In the genomic region with DNA sequence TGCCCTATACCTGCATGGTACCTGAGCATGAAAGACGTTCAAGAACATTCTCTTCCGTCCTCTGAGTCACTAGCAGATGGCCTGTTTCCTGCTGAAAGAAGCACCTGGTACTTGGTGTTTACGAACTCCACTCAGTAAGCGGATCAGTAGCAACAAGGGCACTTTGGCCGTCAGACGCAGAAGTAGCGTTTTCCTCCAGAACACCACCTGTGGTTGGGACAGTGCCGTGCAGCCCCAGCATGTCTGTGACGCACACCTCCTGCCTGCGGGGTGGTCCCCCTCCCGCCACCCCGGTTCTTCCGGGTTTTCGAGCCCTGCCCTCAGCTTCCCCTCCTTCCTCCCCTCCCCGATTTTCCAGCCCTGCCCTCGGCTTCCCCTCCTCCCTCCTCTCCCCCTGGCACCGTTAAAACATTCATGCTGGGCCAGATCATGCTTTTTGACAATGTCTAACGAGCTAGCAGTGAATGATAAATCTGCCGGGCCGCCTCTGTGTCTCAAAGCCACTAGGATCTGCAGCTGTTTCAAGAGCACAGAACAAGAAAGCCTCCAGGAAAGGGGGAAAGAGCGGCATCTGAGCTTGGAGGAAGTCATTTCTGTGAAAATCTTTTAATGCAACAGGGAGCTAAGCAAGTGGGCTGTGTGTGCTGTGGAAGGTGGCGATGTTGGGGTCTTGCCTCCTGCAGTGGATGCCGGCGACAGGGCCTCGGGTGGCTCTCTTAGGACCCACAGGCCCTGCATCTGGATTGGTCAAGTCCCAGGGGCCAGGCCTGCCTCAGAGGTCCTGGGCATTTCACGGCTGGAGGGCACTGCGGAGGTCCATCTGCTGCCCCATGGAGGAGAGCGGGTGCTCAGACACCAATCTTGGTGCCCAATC, we compare ENCODE assay signal across 1 cellular context.
TF ChIP-seq lines count a peak whose summit lies in the region.

No MANE protein-coding gene starts in this region.

TF ChIP-seq in GM23338, 12 proteins besides CTCF, POLR2A, EP300 and RAD21 (continued from another document):
- TF ChIP-seq, protein P1, sequence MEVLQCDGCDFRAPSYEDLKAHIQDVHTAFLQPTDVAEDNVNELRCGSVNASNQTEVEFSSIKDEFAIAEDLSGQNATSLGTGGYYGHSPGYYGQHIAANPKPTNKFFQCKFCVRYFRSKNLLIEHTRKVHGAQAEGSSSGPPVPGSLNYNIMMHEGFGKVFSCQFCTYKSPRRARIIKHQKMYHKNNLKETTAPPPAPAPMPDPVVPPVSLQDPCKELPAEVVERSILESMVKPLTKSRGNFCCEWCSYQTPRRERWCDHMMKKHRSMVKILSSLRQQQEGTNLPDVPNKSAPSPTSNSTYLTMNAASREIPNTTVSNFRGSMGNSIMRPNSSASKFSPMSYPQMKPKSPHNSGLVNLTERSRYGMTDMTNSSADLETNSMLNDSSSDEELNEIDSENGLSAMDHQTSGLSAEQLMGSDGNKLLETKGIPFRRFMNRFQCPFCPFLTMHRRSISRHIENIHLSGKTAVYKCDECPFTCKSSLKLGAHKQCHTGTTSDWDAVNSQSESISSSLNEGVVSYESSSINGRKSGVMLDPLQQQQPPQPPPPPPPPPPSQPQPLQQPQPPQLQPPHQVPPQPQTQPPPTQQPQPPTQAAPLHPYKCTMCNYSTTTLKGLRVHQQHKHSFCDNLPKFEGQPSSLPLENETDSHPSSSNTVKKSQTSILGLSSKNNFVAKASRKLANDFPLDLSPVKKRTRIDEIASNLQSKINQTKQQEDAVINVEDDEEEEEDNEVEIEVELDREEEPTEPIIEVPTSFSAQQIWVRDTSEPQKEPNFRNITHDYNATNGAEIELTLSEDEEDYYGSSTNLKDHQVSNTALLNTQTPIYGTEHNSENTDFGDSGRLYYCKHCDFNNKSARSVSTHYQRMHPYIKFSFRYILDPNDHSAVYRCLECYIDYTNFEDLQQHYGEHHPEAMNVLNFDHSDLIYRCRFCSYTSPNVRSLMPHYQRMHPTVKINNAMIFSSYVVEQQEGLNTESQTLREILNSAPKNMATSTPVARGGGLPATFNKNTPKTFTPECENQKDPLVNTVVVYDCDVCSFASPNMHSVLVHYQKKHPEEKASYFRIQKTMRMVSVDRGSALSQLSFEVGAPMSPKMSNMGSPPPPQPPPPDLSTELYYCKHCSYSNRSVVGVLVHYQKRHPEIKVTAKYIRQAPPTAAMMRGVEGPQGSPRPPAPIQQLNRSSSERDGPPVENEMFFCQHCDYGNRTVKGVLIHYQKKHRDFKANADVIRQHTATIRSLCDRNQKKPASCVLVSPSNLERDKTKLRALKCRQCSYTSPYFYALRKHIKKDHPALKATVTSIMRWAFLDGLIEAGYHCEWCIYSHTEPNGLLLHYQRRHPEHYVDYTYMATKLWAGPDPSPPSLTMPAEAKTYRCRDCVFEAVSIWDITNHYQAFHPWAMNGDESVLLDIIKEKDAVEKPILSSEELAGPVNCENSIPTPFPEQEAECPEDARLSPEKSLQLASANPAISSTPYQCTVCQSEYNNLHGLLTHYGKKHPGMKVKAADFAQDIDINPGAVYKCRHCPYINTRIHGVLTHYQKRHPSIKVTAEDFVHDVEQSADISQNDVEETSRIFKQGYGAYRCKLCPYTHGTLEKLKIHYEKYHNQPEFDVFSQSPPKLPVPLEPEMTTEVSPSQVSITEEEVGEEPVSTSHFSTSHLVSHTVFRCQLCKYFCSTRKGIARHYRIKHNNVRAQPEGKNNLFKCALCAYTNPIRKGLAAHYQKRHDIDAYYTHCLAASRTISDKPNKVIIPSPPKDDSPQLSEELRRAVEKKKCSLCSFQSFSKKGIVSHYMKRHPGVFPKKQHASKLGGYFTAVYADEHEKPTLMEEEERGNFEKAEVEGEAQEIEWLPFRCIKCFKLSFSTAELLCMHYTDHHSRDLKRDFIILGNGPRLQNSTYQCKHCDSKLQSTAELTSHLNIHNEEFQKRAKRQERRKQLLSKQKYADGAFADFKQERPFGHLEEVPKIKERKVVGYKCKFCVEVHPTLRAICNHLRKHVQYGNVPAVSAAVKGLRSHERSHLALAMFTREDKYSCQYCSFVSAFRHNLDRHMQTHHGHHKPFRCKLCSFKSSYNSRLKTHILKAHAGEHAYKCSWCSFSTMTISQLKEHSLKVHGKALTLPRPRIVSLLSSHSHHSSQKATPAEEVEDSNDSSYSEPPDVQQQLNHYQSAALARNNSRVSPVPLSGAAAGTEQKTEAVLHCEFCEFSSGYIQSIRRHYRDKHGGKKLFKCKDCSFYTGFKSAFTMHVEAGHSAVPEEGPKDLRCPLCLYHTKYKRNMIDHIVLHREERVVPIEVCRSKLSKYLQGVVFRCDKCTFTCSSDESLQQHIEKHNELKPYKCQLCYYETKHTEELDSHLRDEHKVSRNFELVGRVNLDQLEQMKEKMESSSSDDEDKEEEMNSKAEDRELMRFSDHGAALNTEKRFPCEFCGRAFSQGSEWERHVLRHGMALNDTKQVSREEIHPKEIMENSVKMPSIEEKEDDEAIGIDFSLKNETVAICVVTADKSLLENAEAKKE (CRISPR knock-in tag; IDR thresholded peaks at IDR 0.05) = no peak
- TF ChIP-seq, protein P2, sequence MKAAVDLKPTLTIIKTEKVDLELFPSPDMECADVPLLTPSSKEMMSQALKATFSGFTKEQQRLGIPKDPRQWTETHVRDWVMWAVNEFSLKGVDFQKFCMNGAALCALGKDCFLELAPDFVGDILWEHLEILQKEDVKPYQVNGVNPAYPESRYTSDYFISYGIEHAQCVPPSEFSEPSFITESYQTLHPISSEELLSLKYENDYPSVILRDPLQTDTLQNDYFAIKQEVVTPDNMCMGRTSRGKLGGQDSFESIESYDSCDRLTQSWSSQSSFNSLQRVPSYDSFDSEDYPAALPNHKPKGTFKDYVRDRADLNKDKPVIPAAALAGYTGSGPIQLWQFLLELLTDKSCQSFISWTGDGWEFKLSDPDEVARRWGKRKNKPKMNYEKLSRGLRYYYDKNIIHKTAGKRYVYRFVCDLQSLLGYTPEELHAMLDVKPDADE (IDR thresholded peaks at IDR 0.05) = no peak
- TF ChIP-seq JUNB (IDR thresholded peaks at IDR 0.05; ENCODE audit: unreplicated experiment) (no peak), ZNF114 (CRISPR knock-in tag; IDR thresholded peaks at IDR 0.05) (no peak), CREB1 (CRISPR knock-in tag; IDR thresholded peaks at IDR 0.05; ENCODE audit: low read depth) (no peak), ZNF331 (CRISPR knock-in tag; IDR thresholded peaks at IDR 0.05; ENCODE audit: low read depth) (no peak), POLR2AphosphoS5 (IDR thresholded peaks at IDR 0.05; ENCODE audit: low read depth) (no peak), NANOG (IDR thresholded peaks at IDR 0.05; ENCODE audit: borderline replicate concordance) (no peak)
